24 cellular contexts compared by ENCODE assay signal in genomic region chr15:71276355-71276665, GRCh38.
A peak's percentile ranks its signal among the peaks of the same experiment; 100 is the strongest.
DNase-seq lines count a peak whose midpoint lies in the region; ATAC-seq and TF ChIP-seq lines count a peak whose summit lies in the region.
"Had no signal": no experiment of that assay in that cellular context is flagged by ENCODE, and none has a peak within 500 bp of the region (broad histone marks: within the 10 kb centered on the region; RNA-seq: fewer than 3 reads in every experiment).

No MANE protein-coding gene starts in this region.

- H3K9me3 ChIP-seq in PC-9 (ENCODE audit: insufficient read depth, low read depth) (no peaks in the 10 kb centered on the region), endodermal cell (ENCODE audit: control insufficient read depth, low read length) (no peaks in the 10 kb centered on the region)
- H3K9me3 ChIP-seq: MG63 had no signal

- POLR2A ChIA-PET in PC-9 (lab: Charles Lee; ENCODE audit: unreplicated experiment): interaction anchor here (0.5 to 0.6 kb wide), 4 partner anchors 117 to 842 kb away, joined by 3 to 5 read pairs (median 4); partner anchors contain the start of genes MYO9A and SENP8

- WGBS in endodermal cell (ENCODE audit: insufficient coverage in 1 of 2, insufficient read length in 1 of 2), 2 experiments: 84 to 93% methylated on average over 2 to 4 of the region's 4 CpGs

- H3K9ac ChIP-seq in endodermal cell (ENCODE audit: extremely low read depth, low read length, poor library complexity, severe bottlenecking): no peak overlapping the region
- H3K9ac ChIP-seq: parathyroid adenoma had no signal

- intact Hi-C loops in PC-9 (cut with micrococcal nuclease; ENCODE audit: unreplicated experiment): loop anchor here (1.0 to 10.0 kb wide), 3 partner anchors 61 to 382 kb away; partner anchors contain the start of genes LRRC49 and THAP10

- CTCF ChIA-PET in PC-9 (lab: Charles Lee): interaction anchor here (0.6 kb wide), 1 partner anchor 1027 kb away, joined by 7 read pairs; no protein-coding TSS in a partner anchor

- TF ChIP-seq CTCF in GM23338 (conservative IDR thresholded peaks at IDR 0.05; ENCODE audit: low read depth in 2 of 2) (no peak), PC-9 (conservative IDR thresholded peaks at IDR 0.05) (no peak), endodermal cell (conservative IDR thresholded peaks at IDR 0.05) (no peak)

- BruUV-seq in PC-9 (replicated peaks; lab: Mats Ljungman, UMichigan): no TSS peak

- no peak overlapping the region for H3K27ac Mint-ChIP-seq in GM23338
- H3K27ac Mint-ChIP-seq in endodermal cell: peak overlapping the region; percentile 76
- H3K27ac Mint-ChIP-seq: activated B cell treated with CpG ODN at 0.5 μM for 24 hours; activated CD8-positive, alpha-beta memory T cell treated with anti-CD3 and anti-CD28 coated beads, Interleukin-2, amount 10 ng/mL, durations not matched to agents 7 days and 5 days; CD4-positive, CD25-positive, alpha-beta regulatory T cell had no signal

- H3K79me2 ChIP-seq in GM23338 (replicated peaks; ENCODE audit: insufficient read depth): no peaks in the 10 kb centered on the region
- H3K79me2 ChIP-seq in PC-9 (ENCODE audit: low read depth): peaks cover 25% of the 10 kb centered on the region
- H3K79me2 ChIP-seq: parathyroid adenoma had no signal

- H3K27ac ChIP-seq in GM23338 (ENCODE audit: low read depth): no peak overlapping the region
- H3K27ac ChIP-seq in PC-9: peak overlapping the region; percentile 99
- H3K27ac ChIP-seq in endodermal cell (ENCODE audit: low read depth, low read length): no peak overlapping the region
- H3K27ac ChIP-seq: parathyroid adenoma had no signal

- H3K4me3 ChIP-seq in GM23338 (no peak overlapping the region), PC-9 (peak overlapping the region; percentile 3; the same call in 1 of the 2 replicates), endodermal cell (ENCODE audit: low read length) (no peak overlapping the region)
- H3K4me3 ChIP-seq: K562, MG63 had no signal

- H3K4me1 Mint-ChIP-seq in GM23338 (peaks cover 12% of the 10 kb centered on the region; the same call in 2 of the 3 replicates), endodermal cell (peaks cover 15% of the 10 kb centered on the region)
- H3K4me1 Mint-ChIP-seq: activated B cell treated with CpG ODN at 0.5 μM for 24 hours; activated CD8-positive, alpha-beta memory T cell treated with anti-CD3 and anti-CD28 coated beads, Interleukin-2, amount 10 ng/mL, durations not matched to agents 7 days and 5 days; CD4-positive, CD25-positive, alpha-beta regulatory T cell had no signal

- peaks cover 4% of the 10 kb centered on the region; the same call in 2 of the 3 replicates for H3K36me3 Mint-ChIP-seq in GM23338 (ENCODE audit: low read depth)
- no peaks in the 10 kb centered on the region for H3K36me3 Mint-ChIP-seq in endodermal cell (ENCODE audit: low read depth)
- H3K36me3 Mint-ChIP-seq: activated CD8-positive, alpha-beta memory T cell treated with anti-CD3 and anti-CD28 coated beads, Interleukin-2, amount 10 ng/mL, durations not matched to agents 7 days and 5 days; CD4-positive, CD25-positive, alpha-beta regulatory T cell had no signal

- H3K27me3 Mint-ChIP-seq in GM23338 (ENCODE audit: insufficient read depth, low read depth, poor library complexity) (peaks cover 2% of the 10 kb centered on the region), endodermal cell (ENCODE audit: insufficient read depth) (no peaks in the 10 kb centered on the region)
- H3K27me3 Mint-ChIP-seq: activated B cell treated with CpG ODN at 0.5 μM for 24 hours had no signal

- no peak for DNase-seq in GM23338 (ENCODE audit: low spot score)
- DNase-seq in PC-9: peak; percentile 53 to 79
- no peak for DNase-seq in endodermal cell
- DNase-seq in renal cortical epithelial cell (ENCODE audit: low read depth): peak; percentile 44
- DNase-seq in C1 segment of cervical spinal cord (lab: John Stamatoyannopoulos, UW): no peak
- no peak for DNase-seq in foreskin melanocyte
- DNase-seq: activated B cell treated with CpG ODN at 0.5 μM for 24 hours; activated CD8-positive, alpha-beta memory T cell treated with anti-CD3 and anti-CD28 coated beads, Interleukin-2, amount 10 ng/mL, durations not matched to agents 7 days and 5 days; activated naive CD4-positive, alpha-beta T cell; activated T-cell treated with anti-CD3 and anti-CD28 coated beads, Interleukin-2, amount 50 U/mL, for 72 hours; CD4-positive, CD25-positive, alpha-beta regulatory T cell; erythroblast; head of caudate nucleus; kidney glomerular epithelial cell; MG63; NCI-H2029 treated with DMSO at 0.1 percent for 48 hours; NCI-H2227 treated with DMSO at 0.1 percent for 48 hours; NCI-H82; right cardiac atrium; stimulated activated CD4-positive, alpha-beta T cell treated with anti-CD3 and anti-CD28 coated beads, Interleukin-2, amount 100 ng/mL, for 48 hours had no signal

- ATAC-seq in GM23338 (peak; percentile 43; the same call in 2 of the 3 replicates), HG03432 (IDR thresholded peaks at IDR 0.05; ENCODE audit: unreplicated experiment) (no peak)
- ATAC-seq: activated CD8-positive, alpha-beta memory T cell treated with anti-CD3 and anti-CD28 coated beads, Interleukin-2, amount 10 ng/mL, durations not matched to agents 7 days and 5 days; activated T-cell treated with anti-CD3 and anti-CD28 coated beads, Interleukin-2, amount 50 U/mL, for 72 hours; K562; right cardiac atrium had no signal

- no peaks in the 10 kb centered on the region for H3K9me2 ChIP-seq in GM23338 (ENCODE audit: insufficient read depth)
- no peaks in the 10 kb centered on the region for H3K9me2 ChIP-seq in PC-9 (ENCODE audit: insufficient read depth)

- H3F3A ChIP-seq in GM23338 (replicated peaks; ENCODE audit: low read depth) (no peaks in the 10 kb centered on the region), PC-9 (ENCODE audit: insufficient read depth, low read depth) (peaks cover 77% of the 10 kb centered on the region)

- H3K4me1 ChIP-seq in GM23338 (ENCODE audit: insufficient read depth) (peaks cover 9% of the 10 kb centered on the region), PC-9 (replicated peaks; ENCODE audit: insufficient read depth) (peaks cover 89% of the 10 kb centered on the region), endodermal cell (ENCODE audit: control insufficient read depth, insufficient read depth, low read length) (peaks cover 2% of the 10 kb centered on the region)
- H3K4me1 ChIP-seq: parathyroid adenoma had no signal

- H4K20me1 ChIP-seq in GM23338 (replicated peaks; ENCODE audit: insufficient read depth): no peaks in the 10 kb centered on the region
- no peaks in the 10 kb centered on the region for H4K20me1 ChIP-seq in PC-9 (ENCODE audit: insufficient read depth)

- no peaks in the 10 kb centered on the region; the same call in 2 of the 3 replicates for H3K9me3 Mint-ChIP-seq in GM23338
- H3K9me3 Mint-ChIP-seq in endodermal cell: peaks cover 3% of the 10 kb centered on the region
- H3K9me3 Mint-ChIP-seq: activated B cell treated with CpG ODN at 0.5 μM for 24 hours; activated T-cell treated with anti-CD3 and anti-CD28 coated beads, Interleukin-2, amount 50 U/mL, for 72 hours; CD4-positive, CD25-positive, alpha-beta regulatory T cell; neural crest cell had no signal

- H3K36me3 ChIP-seq in GM23338 (ENCODE audit: insufficient read depth): no peaks in the 10 kb centered on the region
- H3K36me3 ChIP-seq in PC-9 (ENCODE audit: low read depth): no peaks in the 10 kb centered on the region
- no peaks in the 10 kb centered on the region for H3K36me3 ChIP-seq in endodermal cell (ENCODE audit: control insufficient read depth, insufficient read depth, low read length)
- H3K36me3 ChIP-seq: MG63 had no signal

- no peaks in the 10 kb centered on the region for H3K27me3 ChIP-seq in GM23338 (ENCODE audit: insufficient read depth)
- no peaks in the 10 kb centered on the region for H3K27me3 ChIP-seq in PC-9 (ENCODE audit: insufficient read depth, low read depth)
- H3K27me3 ChIP-seq in endodermal cell (ENCODE audit: control insufficient read depth, insufficient read depth, low read length, poor library complexity, severe bottlenecking): no peaks in the 10 kb centered on the region
- H3K27me3 ChIP-seq: MG63 had no signal

- no peak overlapping the region for H3K4me2 ChIP-seq in GM23338
- peak overlapping the region; percentile 58 for H3K4me2 ChIP-seq in PC-9

- H3K4me3 Mint-ChIP-seq in GM23338: no peak overlapping the region
- no peak overlapping the region for H3K4me3 Mint-ChIP-seq in endodermal cell
- H3K4me3 Mint-ChIP-seq: activated B cell treated with CpG ODN at 0.5 μM for 24 hours; activated CD8-positive, alpha-beta memory T cell treated with anti-CD3 and anti-CD28 coated beads, Interleukin-2, amount 10 ng/mL, durations not matched to agents 7 days and 5 days; activated T-cell treated with anti-CD3 and anti-CD28 coated beads, Interleukin-2, amount 50 U/mL, for 72 hours; CD4-positive, CD25-positive, alpha-beta regulatory T cell; neural crest cell had no signal

- H2AFZ ChIP-seq in GM23338: no peak overlapping the region
- H2AFZ ChIP-seq in PC-9: no peak overlapping the region
- H2AFZ ChIP-seq: parathyroid adenoma had no signal

TF ChIP-seq in GM23338, 12 proteins besides CTCF, POLR2A, EP300 and RAD21 (continues in another document):
- TF ChIP-seq ZNF331 (CRISPR knock-in tag; IDR thresholded peaks at IDR 0.05; ENCODE audit: low read depth) (no peak), ETS1 (IDR thresholded peaks at IDR 0.05) (no peak)

Comparison
In these comparisons a context has a peak if more than half of its experiments do, and no peak if none do; other contexts are left out.
1. DNase-seq: peak in PC-9 (2 of 2) and renal cortical epithelial cell (single experiment); none in GM23338 (single experiment), endodermal cell (single experiment), C1 segment of cervical spinal cord (0 of 14) and foreskin melanocyte (single experiment).